Comparison of ENCODE assay signal across 25 cellular contexts in the genomic region with DNA sequence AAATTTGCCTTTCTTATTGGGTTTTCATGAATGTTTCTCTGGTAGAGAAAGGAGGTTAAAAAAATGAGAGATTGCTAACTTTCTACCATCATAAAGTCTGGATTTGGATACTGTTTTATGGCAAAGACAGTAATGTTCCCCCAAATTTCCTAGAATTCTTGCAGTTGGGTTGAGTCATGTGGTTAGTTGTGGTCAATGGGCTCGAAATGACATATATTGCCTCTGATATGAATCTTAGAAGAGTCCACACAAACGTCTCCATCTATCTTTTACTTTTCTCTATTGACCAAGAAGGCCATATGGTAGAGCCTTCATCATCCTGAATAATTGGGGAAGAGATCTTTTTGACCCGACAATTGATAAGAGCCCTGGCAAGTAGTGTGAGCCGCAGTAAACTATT.
DNase-seq lines count a peak whose midpoint lies in the region; ATAC-seq and TF ChIP-seq lines count a peak whose summit lies in the region.
"Had no signal": no experiment of that assay in that cellular context is flagged by ENCODE, and none has a peak within 500 bp of the region (broad histone marks: within the 10 kb centered on the region; RNA-seq: fewer than 3 reads in every experiment).

No MANE protein-coding gene starts in this region.

- WGBS in lower leg skin, 2 donors, result 84 to 85% methylated on average over 4 of the region's 4 CpGs

- TF ChIP-seq CTCF in lower leg skin (IDR thresholded peaks at IDR 0.05) (no peak), omental fat pad (IDR thresholded peaks at IDR 0.05) (no peak)

- H3K36me3 Mint-ChIP-seq in activated T-helper 17 cell treated with anti-CD3 and anti-CD28 coated beads, Interleukin-2, amount 50 U/mL, for 72 hours (ENCODE audit: low read depth), result no peaks in the 10 kb centered on the region
- H3K36me3 Mint-ChIP-seq in stimulated activated effector memory CD8-positive, alpha-beta T cell treated with anti-CD3 and anti-CD28 coated beads, Interleukin-12 subunit alpha, Interleukin-12 subunit beta, amount 100 ng/mL, for 72 hours, result no peaks in the 10 kb centered on the region
- H3K36me3 Mint-ChIP-seq: CD14-positive monocyte; CD4-positive, alpha-beta memory T cell; CD4-positive, CD25-positive, alpha-beta regulatory T cell; CD8-positive, alpha-beta memory T cell had no signal

- H3K27ac Mint-ChIP-seq in activated T-helper 17 cell treated with anti-CD3 and anti-CD28 coated beads, Interleukin-2, amount 50 U/mL, for 72 hours, result no peak overlapping the region
- no peak overlapping the region for H3K27ac Mint-ChIP-seq in stimulated activated effector memory CD8-positive, alpha-beta T cell treated with anti-CD3 and anti-CD28 coated beads, Interleukin-12 subunit alpha, Interleukin-12 subunit beta, amount 100 ng/mL, for 72 hours
- H3K27ac Mint-ChIP-seq: CD14-positive monocyte; CD4-positive, alpha-beta memory T cell; CD4-positive, CD25-positive, alpha-beta regulatory T cell; CD8-positive, alpha-beta memory T cell had no signal

- H3K27me3 Mint-ChIP-seq in activated T-helper 17 cell treated with anti-CD3 and anti-CD28 coated beads, Interleukin-2, amount 50 U/mL, for 72 hours, result peaks cover 11% of the 10 kb centered on the region
- H3K27me3 Mint-ChIP-seq: CD4-positive, CD25-positive, alpha-beta regulatory T cell had no signal

- peak; percentile 31 for ATAC-seq in activated T-helper 17 cell treated with anti-CD3 and anti-CD28 coated beads, Interleukin-2, amount 50 U/mL, for 72 hours (replicated peaks)
- ATAC-seq in stimulated activated effector memory CD8-positive, alpha-beta T cell treated with anti-CD3 and anti-CD28 coated beads, Interleukin-12 subunit alpha, Interleukin-12 subunit beta, amount 100 ng/mL, for 72 hours, result peak; percentile 66
- no peak for ATAC-seq in omental fat pad (ENCODE audit: low FRiP score)
- ATAC-seq: GM12878 had no signal

- no peak overlapping the region for H3K4me3 Mint-ChIP-seq in activated T-helper 17 cell treated with anti-CD3 and anti-CD28 coated beads, Interleukin-2, amount 50 U/mL, for 72 hours
- H3K4me3 Mint-ChIP-seq in stimulated activated effector memory CD8-positive, alpha-beta T cell treated with anti-CD3 and anti-CD28 coated beads, Interleukin-12 subunit alpha, Interleukin-12 subunit beta, amount 100 ng/mL, for 72 hours, result no peak overlapping the region
- H3K4me3 Mint-ChIP-seq: CD14-positive monocyte; CD4-positive, alpha-beta memory T cell; CD4-positive, CD25-positive, alpha-beta regulatory T cell; CD8-positive, alpha-beta memory T cell had no signal

- peaks cover 7% of the 10 kb centered on the region for H3K9me3 Mint-ChIP-seq in activated T-helper 17 cell treated with anti-CD3 and anti-CD28 coated beads, Interleukin-2, amount 50 U/mL, for 72 hours
- H3K9me3 Mint-ChIP-seq in stimulated activated effector memory CD8-positive, alpha-beta T cell treated with anti-CD3 and anti-CD28 coated beads, Interleukin-12 subunit alpha, Interleukin-12 subunit beta, amount 100 ng/mL, for 72 hours, result no peaks in the 10 kb centered on the region

- no peaks in the 10 kb centered on the region for H3K4me1 Mint-ChIP-seq in activated T-helper 17 cell treated with anti-CD3 and anti-CD28 coated beads, Interleukin-2, amount 50 U/mL, for 72 hours
- H3K4me1 Mint-ChIP-seq in stimulated activated effector memory CD8-positive, alpha-beta T cell treated with anti-CD3 and anti-CD28 coated beads, Interleukin-12 subunit alpha, Interleukin-12 subunit beta, amount 100 ng/mL, for 72 hours, result no peaks in the 10 kb centered on the region
- H3K4me1 Mint-ChIP-seq: CD14-positive monocyte; CD4-positive, alpha-beta memory T cell; CD4-positive, CD25-positive, alpha-beta regulatory T cell; CD8-positive, alpha-beta memory T cell had no signal

- intact Hi-C loops in lower leg skin (cut with DNase I; ENCODE audit: low total_unique reads), result no loop called here

- peak; percentile 45 for DNase-seq in MV-4-11 (lab: John Stamatoyannopoulos, UW)
- DNase-seq in OCI-M1 (lab: John Stamatoyannopoulos, UW), result peak; percentile 86
- DNase-seq in stimulated activated effector memory CD8-positive, alpha-beta T cell treated with anti-CD3 and anti-CD28 coated beads, Interleukin-12 subunit alpha, Interleukin-12 subunit beta, amount 100 ng/mL, for 72 hours (ENCODE audit: low spot score in 2 of 2), result no peak
- DNase-seq in lower leg skin (ENCODE audit: low spot score in 2 of 2), result no peak
- no peak for DNase-seq in HuH-7.5 (ENCODE audit: low spot score)
- no peak for DNase-seq in omental fat pad (ENCODE audit: low spot score)
- DNase-seq: 8988T; ACHN; BE2C; C1 segment of cervical spinal cord; CD4-positive, alpha-beta memory T cell; CD4-positive, CD25-positive, alpha-beta regulatory T cell; CD8-positive, alpha-beta memory T cell; COR-L47; DMS 273 treated with DMSO at 0.1 percent for 48 hours; DMS153; DMS53; DMS79; DND-41; EL; GDM1 had no signal

- no peak for TF ChIP-seq POLR2A in lower leg skin (IDR thresholded peaks at IDR 0.05)

- no peak overlapping the region for H3K4me3 ChIP-seq in lower leg skin (ENCODE audit: low read depth, poor library complexity, severe bottlenecking)
- H3K4me3 ChIP-seq: BLaER1, GM12878 had no signal

Comparison
In these comparisons a context has a peak if more than half of its experiments do, and no peak if none do; other contexts are left out.
1. DNase-seq: peak in MV-4-11 (single experiment) and OCI-M1 (single experiment); none in stimulated activated effector memory CD8-positive, alpha-beta T cell treated with anti-CD3 and anti-CD28 coated beads, Interleukin-12 subunit alpha, Interleukin-12 subunit beta, amount 100 ng/mL, for 72 hours (0 of 2), lower leg skin (0 of 2), HuH-7.5 (single experiment) and omental fat pad (single experiment).